In genomic region chrX:39740078-39740477, GRCh38 we compare ENCODE assay signal across 31 cellular contexts.
"Had no signal": no experiment of that assay in that cellular context is flagged by ENCODE, and none has a peak within 500 bp of the region (broad histone marks: within the 10 kb centered on the region; RNA-seq: fewer than 3 reads in every experiment).

No MANE protein-coding gene starts in this region.

- H3K4me3 Mint-ChIP-seq: natural killer cell; nephron; neural progenitor cell; stimulated activated memory B cell treated with anti-CD40 and anti-IgM and Interleukin-4, amounts not matched to agents 10 μg/mL and 1 μg/mL and 100 μg/mL, for 72 hours; stimulated activated naive CD8-positive, alpha-beta T cell treated with anti-CD3 and anti-CD28 coated beads, Interleukin-15, amount 100 ng/mL, for 72 hours; type B pancreatic cell had no signal

- H3K4me1 ChIP-seq: neural progenitor cell, transverse colon, upper lobe of right lung, uterus had no signal

- DNase-seq: natural killer cell; occipital lobe; ovary; posterior cingulate gyrus; psoas muscle; right cardiac atrium; spleen; stimulated activated CD4-positive, alpha-beta T cell treated with anti-CD3 and anti-CD28 coated beads, Interleukin-12 subunit alpha, Interleukin-12 subunit beta, amount 100 ng/mL, for 4 hours; stimulated activated CD4-positive, alpha-beta T cell treated with anti-CD3 and anti-CD28 coated beads, Interleukin-1b, Interleukin-23, amount 100 ng/mL, for 48 hours; stimulated activated CD4-positive, alpha-beta T cell treated with anti-CD3 and anti-CD28 coated beads, Interleukin-4, amount 100 ng/mL, for 1 hour; stimulated activated CD4-positive, alpha-beta T cell treated with anti-CD3 and anti-CD28 coated beads, Interleukin-4, amount 100 ng/mL, for 4 hours; stimulated activated CD8-positive, alpha-beta memory T cell treated with anti-CD3 and anti-CD28 coated beads, Interleukin-4, amount 100 ng/mL, for 48 hours; stimulated activated naive CD4-positive, alpha-beta T cell; stimulated activated naive CD8-positive, alpha-beta T cell treated with anti-CD3 and anti-CD28 coated beads, Interleukin-15, amount 100 ng/mL, for 72 hours; stimulated activated naive CD8-positive, alpha-beta T cell treated with anti-CD3 and anti-CD28 coated beads, Interleukin-15, Interleukin-2, amounts not matched to agents 100 U/mL and 50 U/mL, for 24 hours; substantia nigra; testis; tibial artery; transverse colon; upper lobe of right lung; uterus had no signal

- H3K27me3 ChIP-seq: neural progenitor cell, ovary, spleen, suprapubic skin, testis, tibial artery, transverse colon, upper lobe of right lung, uterus had no signal

- H2AFZ ChIP-seq: neural progenitor cell, parathyroid adenoma had no signal

- H3K9me3 Mint-ChIP-seq: natural killer cell; stimulated activated memory B cell treated with anti-CD40 and anti-IgM and Interleukin-4, amounts not matched to agents 10 μg/mL and 1 μg/mL and 100 μg/mL, for 72 hours; stimulated activated naive CD8-positive, alpha-beta T cell treated with anti-CD3 and anti-CD28 coated beads, Interleukin-15, amount 100 ng/mL, for 72 hours; type B pancreatic cell had no signal

- H3K4me1 Mint-ChIP-seq: natural killer cell; neural progenitor cell; stimulated activated memory B cell treated with anti-CD40 and anti-IgM and Interleukin-4, amounts not matched to agents 10 μg/mL and 1 μg/mL and 100 μg/mL, for 72 hours; stimulated activated naive CD8-positive, alpha-beta T cell treated with anti-CD3 and anti-CD28 coated beads, Interleukin-15, amount 100 ng/mL, for 72 hours had no signal

- H3K27me3 Mint-ChIP-seq: progenitor cell of endocrine pancreas; stimulated activated memory B cell treated with anti-CD40 and anti-IgM and Interleukin-4, amounts not matched to agents 10 μg/mL and 1 μg/mL and 100 μg/mL, for 72 hours; stimulated activated naive CD8-positive, alpha-beta T cell treated with anti-CD3 and anti-CD28 coated beads, Interleukin-15, amount 100 ng/mL, for 72 hours; type B pancreatic cell had no signal

- H3K36me3 Mint-ChIP-seq: natural killer cell; neural progenitor cell; stimulated activated memory B cell treated with anti-CD40 and anti-IgM and Interleukin-4, amounts not matched to agents 10 μg/mL and 1 μg/mL and 100 μg/mL, for 72 hours; type B pancreatic cell had no signal

- H3K36me3 ChIP-seq: neural progenitor cell, ovary, spleen, suprapubic skin, tibial artery, transverse colon, upper lobe of right lung, uterus had no signal

- H3K79me2 ChIP-seq: parathyroid adenoma had no signal

- H3K9ac ChIP-seq: neural progenitor cell, parathyroid adenoma had no signal

- H3K27ac Mint-ChIP-seq: natural killer cell; neural progenitor cell; progenitor cell of endocrine pancreas; stimulated activated memory B cell treated with anti-CD40 and anti-IgM and Interleukin-4, amounts not matched to agents 10 μg/mL and 1 μg/mL and 100 μg/mL, for 72 hours; stimulated activated naive CD8-positive, alpha-beta T cell treated with anti-CD3 and anti-CD28 coated beads, Interleukin-15, amount 100 ng/mL, for 72 hours; type B pancreatic cell had no signal

- ATAC-seq: natural killer cell; psoas muscle; right cardiac atrium; sciatic nerve; stimulated activated memory B cell treated with anti-CD40 and anti-IgM and Interleukin-4, amounts not matched to agents 10 μg/mL and 1 μg/mL and 100 μg/mL, for 72 hours; stimulated activated naive CD8-positive, alpha-beta T cell treated with anti-CD3 and anti-CD28 coated beads, Interleukin-15, amount 100 ng/mL, for 72 hours; stimulated activated naive CD8-positive, alpha-beta T cell treated with anti-CD3 and anti-CD28 coated beads, Interleukin-15, Interleukin-2, amounts not matched to agents 100 U/mL and 50 U/mL, for 24 hours; upper lobe of right lung had no signal

- H3K9me3 ChIP-seq: ovary, psoas muscle, spleen, suprapubic skin, testis, tibial artery, transverse colon, upper lobe of right lung, uterus had no signal

- H3K4me3 ChIP-seq: neural progenitor cell, ovary, psoas muscle, skin epidermis, smooth muscle cell, spleen, suprapubic skin, testis, tibial artery, transverse colon, upper lobe of right lung, uterus had no signal

- H3K4me2 ChIP-seq: neural progenitor cell, smooth muscle cell had no signal

- H3K27ac ChIP-seq: neural progenitor cell, ovary, parathyroid adenoma, psoas muscle, skin epidermis, spleen, suprapubic skin, testis, tibial artery, transverse colon, upper lobe of right lung, uterus had no signal
